Comparison of ENCODE assay signal across 14 cellular contexts in genomic region chr5:143316337-143316736, GRCh38.
DNase-seq lines count a peak whose midpoint lies in the region; ATAC-seq and TF ChIP-seq lines count a peak whose summit lies in the region.
"Had no signal": no experiment of that assay in that cellular context is flagged by ENCODE, and none has a peak within 500 bp of the region (broad histone marks: within the 10 kb centered on the region; RNA-seq: fewer than 3 reads in every experiment).

No MANE protein-coding gene starts in this region.

- H3K36me3 ChIP-seq in adipocyte (ENCODE audit: control insufficient read depth, insufficient read depth, low read length, severe bottlenecking) (peaks cover 14% of the 10 kb centered on the region), osteoblast (ENCODE audit: insufficient read depth, low read length) (peaks cover 12% of the 10 kb centered on the region), HAP-1 (replicated peaks) (no peaks in the 10 kb centered on the region)

- in situ Hi-C loops in HAP-1 (cut with MboI; ENCODE audit: low sequenced_read_pairs): no loop called here

- H3K4me1 Mint-ChIP-seq in activated T-cell treated with anti-CD3 and anti-CD28 coated beads, Interleukin-2, amount 50 U/mL, for 72 hours (ENCODE audit: low read depth): peaks cover 40% of the 10 kb centered on the region
- peaks cover 15% of the 10 kb centered on the region for H3K4me1 Mint-ChIP-seq in activated CD4-positive, alpha-beta memory T cell treated with anti-CD3 and anti-CD28 coated beads, Interleukin-2, amount 10 ng/mL, durations not matched to agents 7 days and 5 days

- no peak for ATAC-seq in activated T-cell treated with anti-CD3 and anti-CD28 coated beads, Interleukin-2, amount 50 U/mL, for 72 hours (replicated peaks in 1 of 2)
- ATAC-seq: CD8-positive, alpha-beta T cell had no signal

- peaks cover 3 to 18% of the 10 kb centered on the region in 2 donors for H3K36me3 Mint-ChIP-seq in activated T-cell treated with anti-CD3 and anti-CD28 coated beads, Interleukin-2, amount 50 U/mL, for 72 hours (ENCODE audit: insufficient read depth in 2 of 2)
- H3K36me3 Mint-ChIP-seq in activated CD4-positive, alpha-beta memory T cell treated with anti-CD3 and anti-CD28 coated beads, Interleukin-2, amount 10 ng/mL, durations not matched to agents 7 days and 5 days (ENCODE audit: low read depth): peaks cover 37% of the 10 kb centered on the region

- peak overlapping the region; percentile 78 for H3K27ac ChIP-seq in osteoblast (ENCODE audit: low read depth, low read length)

- H3K4me3 Mint-ChIP-seq in activated T-cell treated with anti-CD3 and anti-CD28 coated beads, Interleukin-2, amount 50 U/mL, for 72 hours: no peak overlapping the region
- no peak overlapping the region for H3K4me3 Mint-ChIP-seq in activated CD4-positive, alpha-beta memory T cell treated with anti-CD3 and anti-CD28 coated beads, Interleukin-2, amount 10 ng/mL, durations not matched to agents 7 days and 5 days
- H3K4me3 Mint-ChIP-seq: CD8-positive, alpha-beta T cell had no signal

- DNase-seq in activated T-cell treated with anti-CD3 and anti-CD28 coated beads, Interleukin-2, amount 50 U/mL, for 72 hours: no peak
- no peak for DNase-seq in activated T-cell treated with anti-CD3 and anti-CD28 coated beads for 4 hours
- no peak for DNase-seq in adipocyte (ENCODE audit: low read depth)
- no peak for DNase-seq in osteoblast (ENCODE audit: insufficient read length, low spot score, missing footprints)
- no peak for DNase-seq in NCI-H2171 treated with DMSO at 0.1 percent for 48 hours (lab: John Stamatoyannopoulos, UW)
- no peak for DNase-seq in activated CD4-positive, alpha-beta memory T cell treated with anti-CD3 and anti-CD28 coated beads, Interleukin-2, amount 10 ng/mL, durations not matched to agents 7 days and 5 days
- no peak for DNase-seq in NCI-H2227 treated with DMSO at 0.1 percent for 48 hours (lab: John Stamatoyannopoulos, UW)
- DNase-seq in HAP-1 (ENCODE audit: low spot score in 2 of 2): no peak
- DNase-seq: 8988T; CD8-positive, alpha-beta T cell; GOT3; KG1; SHP77 treated with DMSO at 0.1 percent for 48 hours; SW 1271 had no signal

- H3K9me3 ChIP-seq in adipocyte (ENCODE audit: control insufficient read depth, low read length): no peaks in the 10 kb centered on the region
- H3K9me3 ChIP-seq in osteoblast (ENCODE audit: low read depth, low read length): no peaks in the 10 kb centered on the region
- no peaks in the 10 kb centered on the region for H3K9me3 ChIP-seq in HAP-1

- H3K27me3 Mint-ChIP-seq in activated T-cell treated with anti-CD3 and anti-CD28 coated beads, Interleukin-2, amount 50 U/mL, for 72 hours (ENCODE audit: low read depth): no peaks in the 10 kb centered on the region
- no peaks in the 10 kb centered on the region for H3K27me3 Mint-ChIP-seq in activated CD4-positive, alpha-beta memory T cell treated with anti-CD3 and anti-CD28 coated beads, Interleukin-2, amount 10 ng/mL, durations not matched to agents 7 days and 5 days

- TF ChIP-seq CTCF in osteoblast (IDR thresholded peaks at IDR 0.05; ENCODE audit: extremely low read depth, low read depth, low read length): no peak

- no peak overlapping the region for H3K4me2 ChIP-seq in osteoblast (ENCODE audit: insufficient read depth, low read length)

- H3K9ac ChIP-seq in adipocyte (ENCODE audit: low read length): no peak overlapping the region

- H3K9me3 Mint-ChIP-seq in activated T-cell treated with anti-CD3 and anti-CD28 coated beads, Interleukin-2, amount 50 U/mL, for 72 hours: no peaks in the 10 kb centered on the region
- H3K9me3 Mint-ChIP-seq in activated CD4-positive, alpha-beta memory T cell treated with anti-CD3 and anti-CD28 coated beads, Interleukin-2, amount 10 ng/mL, durations not matched to agents 7 days and 5 days: no peaks in the 10 kb centered on the region
- H3K9me3 Mint-ChIP-seq: CD8-positive, alpha-beta T cell had no signal

- H2AFZ ChIP-seq in osteoblast (ENCODE audit: low read length): no peak overlapping the region

- H3K79me2 ChIP-seq in osteoblast (ENCODE audit: insufficient read depth, low read length): peaks cover 91% of the 10 kb centered on the region

- peaks cover 14% of the 10 kb centered on the region for H4K20me1 ChIP-seq in osteoblast (ENCODE audit: insufficient read depth, low read length)

- H3K27me3 ChIP-seq in adipocyte (replicated peaks; ENCODE audit: control insufficient read depth, insufficient read depth, low read length) (no peaks in the 10 kb centered on the region), osteoblast (ENCODE audit: insufficient read depth, low read length) (no peaks in the 10 kb centered on the region), HAP-1 (ENCODE audit: low read depth) (no peaks in the 10 kb centered on the region)

- H3K4me1 ChIP-seq in adipocyte (ENCODE audit: control insufficient read depth, insufficient read depth, low read length) (peaks cover 71% of the 10 kb centered on the region), osteoblast (ENCODE audit: insufficient read depth, low read length) (peaks cover 82% of the 10 kb centered on the region), HAP-1 (no peaks in the 10 kb centered on the region)

- POLR2A ChIA-PET in activated CD4-positive, alpha-beta memory T cell treated with anti-CD3 and anti-CD28 coated beads, Interleukin-2, amount 10 ng/mL, durations not matched to agents 7 days and 5 days (lab: Charles Lee): no interaction called here

- H3K4me3 ChIP-seq in adipocyte (ENCODE audit: low read length) (peak overlapping the region; percentile 21), osteoblast (ENCODE audit: insufficient read depth, low read length) (no peak overlapping the region), HAP-1 (no peak overlapping the region)

- CTCF ChIA-PET in activated CD4-positive, alpha-beta memory T cell treated with anti-CD3 and anti-CD28 coated beads, Interleukin-2, amount 10 ng/mL, durations not matched to agents 7 days and 5 days (lab: Charles Lee): no interaction called here

- peak overlapping the region; percentile 33 for H3K27ac Mint-ChIP-seq in activated T-cell treated with anti-CD3 and anti-CD28 coated beads, Interleukin-2, amount 50 U/mL, for 72 hours
- no peak overlapping the region for H3K27ac Mint-ChIP-seq in activated CD4-positive, alpha-beta memory T cell treated with anti-CD3 and anti-CD28 coated beads, Interleukin-2, amount 10 ng/mL, durations not matched to agents 7 days and 5 days
- H3K27ac Mint-ChIP-seq: CD8-positive, alpha-beta T cell had no signal
